Comparison of ENCODE assay signal across 10 cellular contexts in genomic region chrX:65690057-65690855, GRCh38. TPM values are rescaled to one million over a fixed set of nuclear protein-coding genes. Genes with fewer than 3 reads are reported as not detected.
DNase-seq lines count a peak whose midpoint lies in the region; ATAC-seq, FAIRE-seq and TF ChIP-seq lines count a peak whose summit lies in the region.
"Had no signal": no experiment of that assay in that cellular context is flagged by ENCODE, and none has a peak within 500 bp of the region (broad histone marks: within the 10 kb centered on the region; RNA-seq: fewer than 3 reads in every experiment).

No MANE protein-coding gene starts in this region.

- peaks cover 21% of the 10 kb centered on the region for H3K36me3 Mint-ChIP-seq in activated naive CD4-positive, alpha-beta T cell treated with anti-CD3 and anti-CD28 coated beads, Interleukin-2, amount 50 U/mL, for 24 hours

- ATAC-seq in left lobe of liver (peak; percentile 83), HG02852 (IDR thresholded peaks at IDR 0.05; ENCODE audit: unreplicated experiment) (no peak)

- H3K27ac Mint-ChIP-seq in activated naive CD4-positive, alpha-beta T cell treated with anti-CD3 and anti-CD28 coated beads, Interleukin-2, amount 50 U/mL, for 24 hours: peak overlapping the region; percentile 94

- no peaks in the 10 kb centered on the region for H3K27me3 ChIP-seq in ascending aorta

- no peak for TF ChIP-seq CTCF in ascending aorta (IDR thresholded peaks at IDR 0.05)

- H3K4me1 Mint-ChIP-seq in activated naive CD4-positive, alpha-beta T cell treated with anti-CD3 and anti-CD28 coated beads, Interleukin-2, amount 50 U/mL, for 24 hours: peaks cover 87% of the 10 kb centered on the region

- peak overlapping the region; percentile 70 for H3K4me3 Mint-ChIP-seq in activated naive CD4-positive, alpha-beta T cell treated with anti-CD3 and anti-CD28 coated beads, Interleukin-2, amount 50 U/mL, for 24 hours

- DNase-seq in activated naive CD4-positive, alpha-beta T cell treated with Interleukin-2 at 50 U/mL for 16 hours: no peak
- DNase-seq in ascending aorta (ENCODE audit: low spot score in 2 of 2): peak; percentile 36 to 81
- peak; percentile 55 for DNase-seq in left lobe of liver (ENCODE audit: low spot score)
- DNase-seq in urothelium cell line (ENCODE audit: low spot score): peak; percentile 28
- DNase-seq in NCI-H510A treated with DMSO at 0.1 percent for 48 hours (lab: John Stamatoyannopoulos, UW): no peak
- DNase-seq in NCI-H1930 (lab: John Stamatoyannopoulos, UW): no peak
- DNase-seq: COR-L47 had no signal

- H3K4me3 ChIP-seq in ascending aorta: peak overlapping the region in 1 of 2 donors; percentile 24

- peak overlapping the region; percentile 89 to 91 for H3K27ac ChIP-seq in ascending aorta

- FAIRE-seq in urothelium cell line (lab: Jason Lieb, UNC): no peak
- FAIRE-seq: endometrium had no signal

- no peaks in the 10 kb centered on the region for H3K9me3 ChIP-seq in ascending aorta

- H3K9me3 Mint-ChIP-seq in activated naive CD4-positive, alpha-beta T cell treated with anti-CD3 and anti-CD28 coated beads, Interleukin-2, amount 50 U/mL, for 24 hours: no peaks in the 10 kb centered on the region

- intact Hi-C loops in ascending aorta (cut with DNase I): loop anchor here (1.0 kb wide), 1 partner anchor 12 kb away; no protein-coding TSS in a partner anchor

- no peaks in the 10 kb centered on the region for H3K27me3 Mint-ChIP-seq in activated naive CD4-positive, alpha-beta T cell treated with anti-CD3 and anti-CD28 coated beads, Interleukin-2, amount 50 U/mL, for 24 hours

- H3K4me1 ChIP-seq in ascending aorta: peaks cover 31 to 44% of the 10 kb centered on the region in 2 donors

- H3K36me3 ChIP-seq in ascending aorta: no peaks in the 10 kb centered on the region

RNA-seq across cellular contexts. Expression of gene MSN, which starts 22.8 kb away (rescaled TPM):
- total RNA-seq in ascending aorta (338 TPM), left lobe of liver (88.7 TPM)

Comparison
In these comparisons a context has a peak if more than half of its experiments do, and no peak if none do; other contexts are left out.
1. DNase-seq: peak in ascending aorta (2 of 2), left lobe of liver (single experiment) and urothelium cell line (single experiment); none in activated naive CD4-positive, alpha-beta T cell treated with Interleukin-2 at 50 U/mL for 16 hours (single experiment), NCI-H510A treated with DMSO at 0.1 percent for 48 hours (single experiment) and NCI-H1930 (0 of 2).